In the genomic region with DNA sequence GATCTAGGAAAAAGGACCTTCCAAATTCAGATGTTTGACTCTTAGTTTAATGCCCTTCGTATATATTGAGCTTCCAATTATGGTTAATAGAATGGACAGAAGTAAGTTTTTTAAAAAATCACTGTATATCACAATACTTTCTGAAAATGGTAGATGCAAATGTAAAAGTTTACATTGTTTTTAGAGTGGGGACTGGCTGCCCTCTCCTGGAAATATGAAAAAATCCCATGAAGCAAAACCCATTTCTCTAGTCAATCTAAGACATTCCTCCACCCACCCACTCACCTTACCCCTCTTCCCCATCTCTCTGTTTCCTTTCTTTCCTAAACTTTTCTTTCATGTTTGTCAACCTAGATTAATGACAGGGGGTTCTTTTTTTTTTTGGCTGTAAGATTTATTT, we compare ENCODE assay signal across 1 cellular context.
TF ChIP-seq lines count a peak whose summit lies in the region.

No MANE protein-coding gene starts in this region.

TF ChIP-seq in SK-N-SH treated with all-trans-retinoic acid at 6 μM for 48 hours, 23 proteins besides CTCF, POLR2A, EP300 and RAD21 (continued from another document):
- no peak for TF ChIP-seq ARNTL (CRISPR knock-in tag; IDR thresholded peaks at IDR 0.05; ENCODE audit: borderline replicate concordance, low read depth)
- no peak for TF ChIP-seq ZNF565 (CRISPR knock-in tag; conservative IDR thresholded peaks at IDR 0.05; ENCODE audit: low read depth)
